In the genomic region with DNA sequence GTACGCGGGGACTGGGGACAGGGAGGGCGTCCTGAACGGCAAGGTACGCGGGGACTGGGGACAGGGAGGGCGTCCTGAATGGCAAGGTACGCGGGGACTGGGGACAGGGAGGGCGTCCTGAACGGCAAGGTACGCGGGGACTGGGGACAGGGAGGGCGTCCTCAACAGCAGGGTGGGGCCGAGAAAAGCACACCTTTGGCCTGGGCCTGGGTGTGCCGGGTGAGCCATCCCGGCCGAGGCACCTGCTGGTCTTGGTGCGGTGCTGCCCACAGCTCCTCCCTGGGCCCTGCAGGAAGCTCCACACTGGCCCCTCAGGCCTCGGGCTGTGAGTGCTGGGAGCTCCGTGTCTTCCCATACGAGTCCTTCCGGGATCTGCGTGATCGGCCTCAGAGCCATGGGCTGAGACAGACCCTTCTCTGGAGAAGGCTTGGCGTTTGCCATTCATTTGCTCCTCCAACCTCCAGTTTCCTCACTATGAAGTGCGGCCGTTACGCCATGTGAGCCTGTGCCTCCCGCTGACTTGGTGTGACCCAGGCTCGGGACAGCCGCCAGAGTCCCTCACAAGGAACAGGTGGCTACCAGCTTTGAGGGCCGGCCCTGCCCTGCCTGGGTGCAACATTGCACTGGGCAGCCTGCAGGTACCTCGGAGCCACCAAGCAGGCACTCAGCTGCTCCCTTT, we compare ENCODE assay signal across 20 cellular contexts. TPM values are rescaled to one million over a fixed set of nuclear protein-coding genes. Genes with fewer than 3 reads are reported as not detected.
"Had no signal": no experiment of that assay in that cellular context is flagged by ENCODE, and none has a peak within 500 bp of the region (broad histone marks: within the 10 kb centered on the region; RNA-seq: fewer than 3 reads in every experiment).

No MANE protein-coding gene starts in this region.

- H3K4me3 ChIP-seq: breast epithelium, heart right ventricle, lung, pancreas, SK-N-MC, smooth muscle cell had no signal

- ATAC-seq: activated CD8-positive, alpha-beta T cell treated with anti-CD3 and anti-CD28 coated beads, Interleukin-2, amount 10 ng/mL, durations not matched to agents 7 days and 5 days; pancreas; stimulated activated naive B cell treated with anti-CD40 and anti-IgM and Interleukin-4, amounts not matched to agents 10 μg/mL and 1 μg/mL and 100 μg/mL, for 72 hours; WTC11 had no signal

- H3K4me2 ChIP-seq: smooth muscle cell had no signal

- H3K27ac ChIP-seq: heart right ventricle, pancreas, SK-N-MC had no signal

- H3K9me3 ChIP-seq: breast epithelium, heart right ventricle, pancreas had no signal

- H3K4me1 ChIP-seq: breast epithelium, heart right ventricle, pancreas had no signal

- FAIRE-seq: kidney, pancreas had no signal

- DNase-seq: activated CD4-positive, alpha-beta T cell treated with anti-CD3 and anti-CD28 coated beads for 48 hours; activated CD8-positive, alpha-beta memory T cell treated with anti-CD3 and anti-CD28 coated beads, Interleukin-2, amount 50 U/mL, for 48 hours; activated CD8-positive, alpha-beta T cell treated with anti-CD3 and anti-CD28 coated beads, Interleukin-2, amount 10 ng/mL, durations not matched to agents 7 days and 5 days; activated naive CD4-positive, alpha-beta T cell; aorta; foreskin melanocyte; heart right ventricle; nephron progenitor cell; pancreas; stimulated activated naive B cell treated with anti-CD40 and anti-IgM and Interleukin-4, amounts not matched to agents 10 μg/mL and 1 μg/mL and 100 μg/mL, for 72 hours had no signal

- H3K36me3 ChIP-seq: breast epithelium had no signal

- H3K27me3 ChIP-seq: breast epithelium, heart right ventricle, pancreas had no signal

RNA-seq across cellular contexts. Expression of a gene that starts 55.3 kb away (rescaled TPM):
- total RNA-seq: activated CD8-positive, alpha-beta T cell treated with anti-CD3 and anti-CD28 coated beads, Interleukin-2, amount 10 ng/mL, durations not matched to agents 7 days and 5 days; activated T-helper 1 cell treated with anti-CD3 and anti-CD28 coated beads, Interleukin-12 subunit alpha, Interleukin-12 subunit beta, Interleukin-2, Interleukin-4 antibody, amounts not matched to agents 30 ng/mL and 10 ng/mL and 1 ng/mL, durations not matched to agents 14 hours and 24 hours and 36 hours; lung; mononuclear cell; subcutaneous adipose tissue; T-helper 1 cell treated with Interleukin-12 subunit alpha and Interleukin-12 subunit beta and Interleukin-4 antibody, amounts not matched to agents 30 ng/mL and 1 ng/mL, for 36 hours had no signal
- polyA plus RNA-seq: aorta, pancreas, smooth muscle cell had no signal
